In genomic region chr16:70391881-70392481, GRCh38 we compare ENCODE assay signal across 12 cellular contexts. TPM values are rescaled to one million over a fixed set of nuclear protein-coding genes. Genes with fewer than 3 reads are reported as not detected.
DNase-seq lines count a peak whose midpoint lies in the region; ATAC-seq and TF ChIP-seq lines count a peak whose summit lies in the region.
"Had no signal": no experiment of that assay in that cellular context is flagged by ENCODE, and none has a peak within 500 bp of the region (broad histone marks: within the 10 kb centered on the region; RNA-seq: fewer than 3 reads in every experiment).

No MANE protein-coding gene starts in this region.

- ATAC-seq in mucosa of descending colon (no peak), GM21526 (IDR thresholded peaks at IDR 0.05; ENCODE audit: low FRiP score, unreplicated experiment) (no peak)
- ATAC-seq: stimulated activated naive CD8-positive, alpha-beta T cell treated with anti-CD3 and anti-CD28 coated beads, Interleukin-15, Interleukin-2, amounts not matched to agents 100 U/mL and 50 U/mL, for 24 hours had no signal

- H3K9me3 Mint-ChIP-seq in activated naive CD8-positive, alpha-beta T cell treated with anti-CD3 and anti-CD28 coated beads for 36 hours = no peaks in the 10 kb centered on the region

- no peak overlapping the region for H3K4me3 Mint-ChIP-seq in activated naive CD8-positive, alpha-beta T cell treated with anti-CD3 and anti-CD28 coated beads for 36 hours

- no peak overlapping the region for H3K4me3 ChIP-seq in fibroblast of mammary gland (ENCODE audit: control insufficient read depth, low read depth, low read length)
- H3K4me3 ChIP-seq in skeletal muscle cell (ENCODE audit: low read depth, low read length) = no peak overlapping the region
- no peak overlapping the region for H3K4me3 ChIP-seq in mucosa of descending colon
- H3K4me3 ChIP-seq: lung had no signal

- H3K27me3 Mint-ChIP-seq in activated naive CD8-positive, alpha-beta T cell treated with anti-CD3 and anti-CD28 coated beads for 36 hours = no peaks in the 10 kb centered on the region

- no peaks in the 10 kb centered on the region for H3K9me3 ChIP-seq in mucosa of descending colon

- no peak overlapping the region for H3K27ac Mint-ChIP-seq in activated naive CD8-positive, alpha-beta T cell treated with anti-CD3 and anti-CD28 coated beads for 36 hours

- DNase-seq in GM03348 (ENCODE audit: low spot score) = peak; percentile 91
- peak; percentile 61 for DNase-seq in RWPE1 (ENCODE audit: low spot score)
- DNase-seq in fibroblast of mammary gland (ENCODE audit: low read depth) = peak; percentile 88
- peak; percentile 41 for DNase-seq in skeletal muscle cell (ENCODE audit: low read depth)
- no peak for DNase-seq in mucosa of descending colon
- DNase-seq in activated naive CD8-positive, alpha-beta T cell treated with anti-CD3 and anti-CD28 coated beads for 36 hours = no peak
- DNase-seq in stimulated activated CD4-positive, alpha-beta T cell treated with anti-CD3 and anti-CD28 coated beads, Interleukin-4, amount 100 ng/mL, for 4 hours = no peak
- DNase-seq: GF-D8; NK-92 treated with Interleukin-12 subunit alpha and Interleukin-12 subunit beta, amount 100 ng/mL, for 24 hours; stimulated activated naive CD8-positive, alpha-beta T cell treated with anti-CD3 and anti-CD28 coated beads, Interleukin-15, Interleukin-2, amounts not matched to agents 100 U/mL and 50 U/mL, for 24 hours had no signal

- H3K4me1 Mint-ChIP-seq in activated naive CD8-positive, alpha-beta T cell treated with anti-CD3 and anti-CD28 coated beads for 36 hours = peaks cover 3% of the 10 kb centered on the region

- peaks cover 2% of the 10 kb centered on the region for H3K4me1 ChIP-seq in mucosa of descending colon (ENCODE audit: low read depth)

- H3K27ac ChIP-seq in RWPE1 = peak overlapping the region; percentile 75

- no peaks in the 10 kb centered on the region for H3K36me3 ChIP-seq in mucosa of descending colon (ENCODE audit: low read depth)

- H3K36me3 Mint-ChIP-seq in activated naive CD8-positive, alpha-beta T cell treated with anti-CD3 and anti-CD28 coated beads for 36 hours = no peaks in the 10 kb centered on the region

- CTCF ChIA-PET in RWPE1 (lab: Yijun Ruan, JAX) = interaction anchor here (0.5 to 1.4 kb wide), 5 partner anchors 11 to 123 kb away, joined by 3 to 6 read pairs (median 4); no protein-coding TSS in a partner anchor

- TF ChIP-seq CTCF in RWPE1 (conservative IDR thresholded peaks at IDR 0.05; ENCODE audit: low read depth) = no peak
- no peak for TF ChIP-seq CTCF in fibroblast of mammary gland (conservative IDR thresholded peaks at IDR 0.05; ENCODE audit: control insufficient read depth, insufficient read depth, low read depth, low read length)
- TF ChIP-seq CTCF in mucosa of descending colon (IDR thresholded peaks at IDR 0.05) = no peak

- POLR2A ChIA-PET in RWPE1 (lab: Yijun Ruan, JAX; ENCODE audit: low non-redundant PET) = interaction anchor here (1.1 kb wide), 1 partner anchor 11 kb away, joined by 8 read pairs; no protein-coding TSS in a partner anchor

- intact Hi-C loops in mucosa of descending colon (cut with DNase I, micrococcal nuclease) = loop anchor here (10.0 kb wide), 2 partner anchors 63 to 73 kb away; partner anchors contain the start of gene FCSK (in 1 of the 2)

RNA-seq across cellular contexts. Expression of gene DDX19A, which starts 45.3 kb away (rescaled TPM):
- 10 to 100 TPM; 19.1 to 34.7 (median 21.4) TPM for total RNA-seq in mucosa of descending colon
- total RNA-seq in activated naive CD8-positive, alpha-beta T cell treated with anti-CD3 and anti-CD28 coated beads for 36 hours = 10 to 100 TPM; 67.4 to 72.1 TPM

RNA-seq across cellular contexts. Expression of gene ST3GAL2, which starts 46.9 kb away (rescaled TPM):
- 10 to 100 TPM in 1 of 3 donors, 1 to 10 TPM in 2; 4.2 to 22.4 (median 9.5) TPM for total RNA-seq in mucosa of descending colon
- total RNA-seq in activated naive CD8-positive, alpha-beta T cell treated with anti-CD3 and anti-CD28 coated beads for 36 hours = 10 to 100 TPM; 21.5 to 23.3 TPM

Comparison
In these comparisons a context has a peak if more than half of its experiments do, and no peak if none do; other contexts are left out.
1. DNase-seq: peak in GM03348 (single experiment), RWPE1 (single experiment), fibroblast of mammary gland (single experiment) and skeletal muscle cell (single experiment); none in mucosa of descending colon (0 of 3), activated naive CD8-positive, alpha-beta T cell treated with anti-CD3 and anti-CD28 coated beads for 36 hours (single experiment) and stimulated activated CD4-positive, alpha-beta T cell treated with anti-CD3 and anti-CD28 coated beads, Interleukin-4, amount 100 ng/mL, for 4 hours (0 of 2).